ENCODE assay signal across 35 cellular contexts in genomic region chr6:50831216-50831615, GRCh38. TPM values are rescaled to one million over a fixed set of nuclear protein-coding genes. Genes with fewer than 3 reads are reported as not detected.
"Had no signal": no experiment of that assay in that cellular context is flagged by ENCODE, and none has a peak within 500 bp of the region (broad histone marks: within the 10 kb centered on the region; RNA-seq: fewer than 3 reads in every experiment).

No MANE protein-coding gene starts in this region.

- H2AFZ ChIP-seq: parathyroid adenoma had no signal

- H3K9ac ChIP-seq: parathyroid adenoma had no signal

- H3K4me1 ChIP-seq: gastroesophageal sphincter, parathyroid adenoma, psoas muscle, sigmoid colon, uterus had no signal

- DNase-seq: activated CD4-positive, alpha-beta memory T cell treated with anti-CD3 and anti-CD28 coated beads for 36 hours; activated CD4-positive, alpha-beta T cell treated with anti-CD3 and anti-CD28 coated beads, Interleukin-2, amount 10 ng/mL, durations not matched to agents 24 days and 14 days; activated CD4-positive, CD25-positive, alpha-beta regulatory T cell treated with anti-CD3 and anti-CD28 coated beads, Interleukin-2, amount 50 U/mL, for 72 hours; activated gamma-delta T cell treated with Interleukin-2 at 50 U/mL for 16 hours; activated naive CD4-positive, alpha-beta T cell treated with anti-CD3 and anti-CD28 coated beads, Interleukin-2, amount 50 U/mL, for 16 hours; activated T-cell treated with anti-CD3 and anti-CD28 coated beads, Interleukin-2, amount 50 U/mL, for 4 hours; amniotic stem cell; brain microvascular endothelial cell; effector memory CD8-positive, alpha-beta T cell; head of caudate nucleus; hippocampal formation; left cardiac atrium; mammary epithelial cell; naive B cell; nephron progenitor cell; psoas muscle; sigmoid colon; small intestine; stimulated activated CD4-positive, alpha-beta T cell treated with anti-CD3 and anti-CD28 coated beads, Interleukin-4, amount 100 ng/mL, for 24 hours; trophoblast cell; uterus had no signal

- H3K27me3 ChIP-seq: brain microvascular endothelial cell had no signal

- H3K36me3 ChIP-seq: brain microvascular endothelial cell, gastroesophageal sphincter, sigmoid colon, thoracic aorta, uterus had no signal

- H3K79me2 ChIP-seq: parathyroid adenoma had no signal

- H3K4me3 ChIP-seq: coronary artery, gastroesophageal sphincter, psoas muscle, sigmoid colon, thoracic aorta, uterus had no signal

- H3K9me3 ChIP-seq: gastroesophageal sphincter, psoas muscle, sigmoid colon, thoracic aorta, uterus had no signal

- FAIRE-seq: astrocyte, keratinocyte, small intestine had no signal

- H3K27ac ChIP-seq: brain microvascular endothelial cell, coronary artery, gastroesophageal sphincter, parathyroid adenoma, psoas muscle, sigmoid colon, thoracic aorta, uterus had no signal

- ATAC-seq: activated T-cell treated with anti-CD3 and anti-CD28 coated beads, Interleukin-2, amount 50 U/mL, for 4 hours; activated T-helper 17 cell treated with anti-CD3 and anti-CD28 coated beads, Interleukin-2, amount 50 U/mL, for 72 hours; effector memory CD8-positive, alpha-beta T cell; gastroesophageal sphincter; left cardiac atrium; psoas muscle; stimulated activated effector memory CD8-positive, alpha-beta T cell treated with anti-CD3 and anti-CD28 coated beads, Interleukin-12 subunit alpha, Interleukin-12 subunit beta, amount 100 ng/mL, for 72 hours had no signal

RNA-seq across cellular contexts. Expression of gene TFAP2B, which starts 12.5 kb away (rescaled TPM):
- total RNA-seq: activated CD4-positive, alpha-beta memory T cell treated with anti-CD3 and anti-CD28 coated beads for 36 hours; activated CD4-positive, alpha-beta T cell treated with anti-CD3 and anti-CD28 coated beads, Interleukin-2, amount 10 ng/mL, durations not matched to agents 24 days and 14 days; activated CD8-positive, alpha-beta memory T cell treated with anti-CD3 and anti-CD28 coated beads for 36 hours; activated T-cell treated with anti-CD3 and anti-CD28 coated beads, Interleukin-2, amount 50 U/mL, for 4 hours; activated T-helper 17 cell treated with anti-CD3 and anti-CD28 coated beads, Interleukin-2, amount 50 U/mL, for 72 hours; astrocyte; cardiac septum; fibroblast of lung; fibroblast of villous mesenchyme; left cardiac atrium; liver; psoas muscle; subcutaneous adipose tissue had no signal
- polyA plus RNA-seq: fibroblast of lung, liver, mammary epithelial cell, psoas muscle, small intestine had no signal
